3 cellular contexts compared by ENCODE assay signal in genomic region chrX:134015510-134015909, GRCh38. TPM values are rescaled to one million over a fixed set of nuclear protein-coding genes. Genes with fewer than 3 reads are reported as not detected.
"Had no signal": no experiment of that assay in that cellular context is flagged by ENCODE, and none has a peak within 500 bp of the region (broad histone marks: within the 10 kb centered on the region; RNA-seq: fewer than 3 reads in every experiment).

No MANE protein-coding gene starts in this region.

RNA-seq across cellular contexts. Expression of gene GPC3, which starts 30.1 kb away (rescaled TPM):
- total RNA-seq: LHCN-M2, M059J, NCI-H460 had no signal
